ENCODE assay signal across 8 cellular contexts in the genomic region with DNA sequence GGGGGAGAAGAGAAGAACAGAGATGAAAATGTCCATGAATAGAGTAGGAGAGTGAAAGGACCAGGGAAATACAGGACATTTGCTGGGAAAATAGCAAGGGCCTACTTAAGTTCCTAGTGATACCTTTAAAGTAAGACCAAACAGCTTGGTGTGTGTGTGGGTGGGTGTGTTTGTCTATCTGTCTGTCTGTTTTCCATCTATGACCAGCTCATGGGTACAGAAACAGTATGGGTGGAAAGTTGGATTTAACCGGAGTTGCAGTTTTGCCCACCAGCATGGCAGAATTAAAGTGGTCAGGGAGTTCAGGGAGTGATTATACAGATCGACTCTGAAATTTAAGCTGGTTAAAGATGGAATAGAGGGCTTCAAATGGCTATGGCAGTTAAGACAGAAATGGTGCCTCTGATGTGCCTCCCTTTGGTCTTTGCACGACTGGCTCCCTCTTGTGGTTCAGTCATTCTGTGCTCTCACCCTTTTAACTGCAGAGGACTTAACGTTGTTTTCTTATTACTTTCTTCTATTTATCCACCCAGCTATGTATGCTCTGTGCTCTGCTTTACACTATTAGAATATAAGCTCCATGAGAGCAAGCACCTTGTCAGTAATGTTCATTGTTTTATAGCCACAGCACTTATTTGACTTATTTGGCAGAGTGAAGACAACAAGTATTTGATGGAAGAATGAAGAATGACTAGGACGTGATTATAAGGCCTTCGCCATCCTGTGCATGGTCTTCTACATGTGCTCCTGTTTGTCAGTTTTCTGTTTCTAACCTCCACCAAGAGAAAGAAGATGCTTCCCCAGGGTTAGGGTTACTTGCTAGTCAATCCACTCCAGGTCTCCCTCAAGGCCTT.
A peak's percentile ranks its signal among the peaks of the same experiment; 100 is the strongest.
DNase-seq lines count a peak whose midpoint lies in the region; TF ChIP-seq lines count a peak whose summit lies in the region.

No MANE protein-coding gene starts in this region.

- H3K36me3 ChIP-seq in GM06990 (ENCODE audit: control insufficient read depth, insufficient read depth, low read length) = no peaks in the 10 kb centered on the region

- H3K4me3 Mint-ChIP-seq in HFFc6 = no peak overlapping the region
- H3K4me3 Mint-ChIP-seq in T-helper 2 cell treated with Interferon-gamma antibody and Interleukin-4, amounts not matched to agents 5 μg/mL and 100 μg/mL, for 36 hours = no peak overlapping the region

- DNase-seq in GM06990 (ENCODE audit: extremely low read depth, insufficient read length) = no peak
- DNase-seq in HFFc6 = peak; percentile 45
- DNase-seq in NCI-H1436 treated with DMSO at 0.1 percent for 48 hours (lab: John Stamatoyannopoulos, UW) = peak; percentile 20
- peak; percentile 48 for DNase-seq in T-helper 2 cell treated with Interferon-gamma antibody and Interleukin-4, amounts not matched to agents 5 μg/mL and 100 μg/mL, for 36 hours (ENCODE audit: low spot score)
- DNase-seq in astrocyte of the cerebellum (ENCODE audit: low read depth) = no peak
- DNase-seq in hippocampal formation (lab: John Stamatoyannopoulos, UW) = peak; percentile 12 to 55
- DNase-seq in stimulated activated CD4-positive, alpha-beta T cell treated with anti-CD3 and anti-CD28 coated beads, Interleukin-1b, Interleukin-23, amount 100 ng/mL, for 48 hours = peak; percentile 65
- DNase-seq in NCI-H1048 (lab: John Stamatoyannopoulos, UW) = no peak

- peaks cover 12% of the 10 kb centered on the region for H3K27me3 Mint-ChIP-seq in HFFc6 (ENCODE audit: insufficient read depth)
- peaks cover 4% of the 10 kb centered on the region for H3K27me3 Mint-ChIP-seq in T-helper 2 cell treated with Interferon-gamma antibody and Interleukin-4, amounts not matched to agents 5 μg/mL and 100 μg/mL, for 36 hours (ENCODE audit: low read depth)

- H3K4me3 ChIP-seq in GM06990 (replicated peaks; ENCODE audit: low read depth, low read length) (no peak overlapping the region), astrocyte of the cerebellum (ENCODE audit: low read depth, low read length) (no peak overlapping the region)

- H3K4me1 Mint-ChIP-seq in HFFc6 (ENCODE audit: low read depth) = no peaks in the 10 kb centered on the region
- peaks cover 3% of the 10 kb centered on the region for H3K4me1 Mint-ChIP-seq in T-helper 2 cell treated with Interferon-gamma antibody and Interleukin-4, amounts not matched to agents 5 μg/mL and 100 μg/mL, for 36 hours (ENCODE audit: low read depth)

- no peaks in the 10 kb centered on the region; the same call in 1 of the 2 replicates for H3K27me3 ChIP-seq in GM06990 (replicated peaks; ENCODE audit: control insufficient read depth, insufficient read depth, low read length)

- in situ Hi-C loops in astrocyte of the cerebellum (cut with HindIII; ENCODE audit: low sequenced_read_pairs) = no loop called here

- H3K9me3 Mint-ChIP-seq in HFFc6 = no peaks in the 10 kb centered on the region
- H3K9me3 Mint-ChIP-seq in T-helper 2 cell treated with Interferon-gamma antibody and Interleukin-4, amounts not matched to agents 5 μg/mL and 100 μg/mL, for 36 hours = no peaks in the 10 kb centered on the region

- no peak overlapping the region for H3K27ac Mint-ChIP-seq in HFFc6
- H3K27ac Mint-ChIP-seq in T-helper 2 cell treated with Interferon-gamma antibody and Interleukin-4, amounts not matched to agents 5 μg/mL and 100 μg/mL, for 36 hours = no peak overlapping the region

- no peaks in the 10 kb centered on the region for H3K36me3 Mint-ChIP-seq in HFFc6 (ENCODE audit: low read depth)
- H3K36me3 Mint-ChIP-seq in T-helper 2 cell treated with Interferon-gamma antibody and Interleukin-4, amounts not matched to agents 5 μg/mL and 100 μg/mL, for 36 hours (ENCODE audit: low read depth) = no peaks in the 10 kb centered on the region

- peak; percentile 76 for TF ChIP-seq CTCF in GM06990 (IDR thresholded peaks at IDR 0.05; ENCODE audit: insufficient read depth, low read length, poor library complexity, severe bottlenecking)
- peak; percentile 82 for TF ChIP-seq CTCF in HFFc6 (IDR thresholded peaks at IDR 0.05)
- peak; percentile 78 for TF ChIP-seq CTCF in astrocyte of the cerebellum (IDR thresholded peaks at IDR 0.05; ENCODE audit: low read depth, low read length, missing control alignments)

Comparison
In these comparisons a context has a peak if more than half of its experiments do, and no peak if none do; other contexts are left out.
1. DNase-seq: peak in HFFc6 (single experiment), NCI-H1436 treated with DMSO at 0.1 percent for 48 hours (single experiment), T-helper 2 cell treated with Interferon-gamma antibody and Interleukin-4, amounts not matched to agents 5 μg/mL and 100 μg/mL, for 36 hours (single experiment), hippocampal formation (2 of 2) and stimulated activated CD4-positive, alpha-beta T cell treated with anti-CD3 and anti-CD28 coated beads, Interleukin-1b, Interleukin-23, amount 100 ng/mL, for 48 hours (single experiment); none in GM06990 (single experiment), astrocyte of the cerebellum (single experiment) and NCI-H1048 (single experiment).
2. Peak in every context shown above with its lines, with median percentiles within 50 percentile points of each other: CTCF ChIP-seq.